Comparison of ENCODE assay signal across 1 cellular context in the genomic region with DNA sequence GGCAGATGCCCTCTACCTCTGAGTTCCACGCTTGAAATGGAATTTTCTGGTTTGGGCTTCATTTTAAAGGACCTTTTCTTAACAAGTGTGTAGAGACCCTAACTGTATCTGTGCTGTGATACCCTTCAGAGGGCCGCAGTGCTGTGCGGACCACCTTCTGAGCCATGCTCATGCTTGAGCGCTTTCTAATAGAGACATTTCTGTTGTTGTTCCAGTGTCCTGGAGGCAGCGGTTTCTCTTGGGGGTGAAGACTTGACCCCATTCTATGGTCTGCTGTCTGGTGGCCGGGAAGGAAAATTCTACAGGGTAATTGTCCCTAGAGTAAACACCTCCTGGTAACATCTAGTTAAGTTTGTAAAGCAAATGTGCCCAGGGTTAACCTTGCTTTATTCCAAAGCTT.
TF ChIP-seq lines count a peak whose summit lies in the region.

No MANE protein-coding gene starts in this region.

TF ChIP-seq in GM23338, 12 proteins besides CTCF, POLR2A, EP300 and RAD21 (continued from another document):
- TF ChIP-seq ZNF462 (CRISPR knock-in tag; IDR thresholded peaks at IDR 0.05) (no peak), REST (IDR thresholded peaks at IDR 0.05; ENCODE audit: unreplicated experiment) (no peak), ZNF114 (CRISPR knock-in tag; IDR thresholded peaks at IDR 0.05) (no peak), ZNF331 (CRISPR knock-in tag; IDR thresholded peaks at IDR 0.05; ENCODE audit: low read depth) (no peak), POLR2AphosphoS5 (IDR thresholded peaks at IDR 0.05; ENCODE audit: low read depth) (no peak), EZH2 (IDR thresholded peaks at IDR 0.05; ENCODE audit: low read depth, unreplicated experiment) (no peak), NANOG (IDR thresholded peaks at IDR 0.05; ENCODE audit: borderline replicate concordance) (no peak)
